In the genomic region with DNA sequence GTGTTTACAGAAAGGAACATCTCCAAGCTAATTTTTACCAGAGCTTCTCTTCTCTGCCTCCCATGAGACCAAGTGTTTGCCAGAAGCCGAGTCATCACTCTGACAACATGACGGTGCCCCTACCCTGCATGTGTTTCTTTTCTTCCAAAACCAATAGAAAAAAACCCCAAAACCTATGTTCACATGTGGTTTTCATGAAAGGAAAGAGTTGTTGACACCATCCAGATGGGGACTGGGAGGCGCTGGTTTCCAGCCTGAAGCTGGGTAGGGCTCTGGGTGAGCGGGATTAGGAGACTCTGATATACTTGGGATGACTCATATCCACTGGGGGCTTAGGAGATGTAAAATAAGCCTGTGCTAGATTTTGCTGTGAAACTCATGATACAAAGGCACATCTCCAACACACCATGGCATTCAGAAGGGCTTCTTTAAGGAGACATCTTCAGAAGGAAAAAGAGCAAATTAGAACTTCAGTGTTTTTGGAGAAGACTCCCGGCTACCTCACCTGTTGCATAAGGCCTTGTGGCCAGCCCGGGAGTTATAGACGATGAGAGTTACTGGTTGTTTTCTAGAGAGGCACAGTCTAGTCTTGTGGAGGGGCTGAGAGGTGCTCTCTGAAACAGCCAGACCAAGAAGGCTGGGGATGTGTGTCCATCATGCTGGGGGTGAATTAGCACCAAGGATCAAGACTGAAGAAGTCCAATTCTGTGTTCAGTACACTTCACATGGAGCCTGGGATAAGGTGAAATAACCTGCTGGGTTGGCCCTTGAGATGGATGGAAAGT, we compare ENCODE assay signal across 9 cellular contexts.
DNase-seq lines count a peak whose midpoint lies in the region; ATAC-seq and TF ChIP-seq lines count a peak whose summit lies in the region.
"Had no signal": no experiment of that assay in that cellular context is flagged by ENCODE, and none has a peak within 500 bp of the region (broad histone marks: within the 10 kb centered on the region; RNA-seq: fewer than 3 reads in every experiment).

No MANE protein-coding gene starts in this region.

- H2BK120ac ChIP-seq in mesenchymal stem cell (ENCODE audit: low read depth, low read length): no peak overlapping the region

- H3K18ac ChIP-seq in mesenchymal stem cell (ENCODE audit: low read depth in 1 of 2, low read length in 2 of 2): peak overlapping the region; percentile 15 to 68

- H3K27ac ChIP-seq in PC-3 (ENCODE audit: low read length) (peak overlapping the region; percentile 35), mesenchymal stem cell (ENCODE audit: low read length, poor library complexity, severe bottlenecking) (no peak overlapping the region)

- H2BK15ac ChIP-seq in mesenchymal stem cell (ENCODE audit: low read depth, poor library complexity, severe bottlenecking): no peak overlapping the region

- H3K79me2 ChIP-seq in PC-3 (ENCODE audit: low read length): no peaks in the 10 kb centered on the region

- no peak for TF ChIP-seq CTCF in PC-3 (conservative IDR thresholded peaks at IDR 0.05; ENCODE audit: low read depth, low read length)

- H3K9ac ChIP-seq in PC-3 (ENCODE audit: low read length) (no peak overlapping the region), mesenchymal stem cell (ENCODE audit: low read length) (peak overlapping the region; percentile 42)

- no peaks in the 10 kb centered on the region for H3K4me1 Mint-ChIP-seq in T-helper 17 cell

- H3K9me3 ChIP-seq in PC-3 (ENCODE audit: low read length) (no peaks in the 10 kb centered on the region), mesenchymal stem cell (ENCODE audit: control insufficient read depth, low read length) (no peaks in the 10 kb centered on the region), T-helper 17 cell (ENCODE audit: control insufficient read depth, low read length, poor library complexity, severe bottlenecking) (no peaks in the 10 kb centered on the region)

- H3K27ac Mint-ChIP-seq in T-helper 17 cell: no peak overlapping the region

- H4K91ac ChIP-seq in mesenchymal stem cell (ENCODE audit: low read length): peak overlapping the region; percentile 75

- H3K27me3 Mint-ChIP-seq in T-helper 17 cell: peaks cover 7% of the 10 kb centered on the region

- H2BK12ac ChIP-seq in mesenchymal stem cell (ENCODE audit: low read length in 2 of 2): peak overlapping the region; percentile 15 to 85

- no peak overlapping the region for H3K23ac ChIP-seq in mesenchymal stem cell (ENCODE audit: low read length in 2 of 2)

- H3K4me1 ChIP-seq in PC-3 (ENCODE audit: insufficient read depth, low read length) (peaks cover 24% of the 10 kb centered on the region), mesenchymal stem cell (ENCODE audit: control insufficient read depth, insufficient read depth, low read depth, low read length) (peaks cover 4% of the 10 kb centered on the region)

- WGBS in mesenchymal stem cell: 51% methylated on average over 6 of the region's 7 CpGs

- no peak overlapping the region for H3K14ac ChIP-seq in mesenchymal stem cell (ENCODE audit: low read length in 2 of 2)

- H3K4me3 Mint-ChIP-seq in T-helper 17 cell: no peak overlapping the region

- peak overlapping the region in 1 of 2 experiments; percentile 24 for H3K4ac ChIP-seq in mesenchymal stem cell (ENCODE audit: low read depth in 1 of 2, low read length in 2 of 2)

- no peaks in the 10 kb centered on the region for H3K79me1 ChIP-seq in mesenchymal stem cell (replicated peaks; ENCODE audit: low read length, poor library complexity, severe bottlenecking)

- no peaks in the 10 kb centered on the region for H4K20me1 ChIP-seq in PC-3 (ENCODE audit: low read length)

- H3K36me3 Mint-ChIP-seq in T-helper 17 cell (ENCODE audit: low read depth): no peaks in the 10 kb centered on the region

- peak overlapping the region; percentile 55 for H2AFZ ChIP-seq in PC-3 (ENCODE audit: low read length)
- no peak overlapping the region for H2AFZ ChIP-seq in mesenchymal stem cell (ENCODE audit: low read depth, low read length)

- no peak overlapping the region for H4K8ac ChIP-seq in mesenchymal stem cell (ENCODE audit: low read length)

- H3K9me2 ChIP-seq in PC-3 (replicated peaks; ENCODE audit: low read length): no peaks in the 10 kb centered on the region

- H3K27me3 ChIP-seq in PC-3 (ENCODE audit: low read length) (no peaks in the 10 kb centered on the region), mesenchymal stem cell (ENCODE audit: control insufficient read depth in 1 of 2, insufficient read depth in 1 of 2, low read length in 2 of 2) (no peaks in the 10 kb centered on the region)

- H3K4me3 ChIP-seq in PC-3 (ENCODE audit: low read length) (no peak overlapping the region), mesenchymal stem cell (ENCODE audit: insufficient read depth in 1 of 2, low read depth in 1 of 2, low read length in 2 of 2) (peak overlapping the region in 1 of 2 experiments; percentile 46)

- no peaks in the 10 kb centered on the region for H3F3A ChIP-seq in PC-3 (ENCODE audit: low read length, unreplicated experiment)

- H3K4me2 ChIP-seq in PC-3 (ENCODE audit: low read length): no peak overlapping the region
- no peak overlapping the region for H3K4me2 ChIP-seq in mesenchymal stem cell (ENCODE audit: low read length, poor library complexity, severe bottlenecking)

- ATAC-seq in GM18511 (IDR thresholded peaks at IDR 0.05; ENCODE audit: unreplicated experiment) (peak; percentile 56), PC-3 (no peak; the same call in 1 of the 2 replicates), T-helper 17 cell (no peak)
- ATAC-seq: Panc1 had no signal

- peak overlapping the region; percentile 26 for H2AK5ac ChIP-seq in mesenchymal stem cell (ENCODE audit: low read length, severe bottlenecking)

- BruUV-seq in PC-3 (replicated peaks; lab: Mats Ljungman, UMichigan): no TSS peak

- intact Hi-C loops in PC-3 (cut with micrococcal nuclease): no loop called here

- DNase-seq in GOT3 (lab: John Stamatoyannopoulos, UW) (peak; percentile 37), PC-3 (peak; percentile 43), mesenchymal stem cell (peak; percentile 72), NCI-H1436 (lab: John Stamatoyannopoulos, UW) (no peak), NCI-H1417 treated with DMSO at 0.1 percent for 48 hours (lab: John Stamatoyannopoulos, UW) (no peak), T-helper 17 cell (no peak), NCI-H524 treated with DMSO at 0.1 percent for 48 hours (lab: John Stamatoyannopoulos, UW) (no peak)

- no peaks in the 10 kb centered on the region for H3K36me3 ChIP-seq in PC-3 (ENCODE audit: low read depth, low read length)
- H3K36me3 ChIP-seq in mesenchymal stem cell (ENCODE audit: control insufficient read depth in 1 of 2, insufficient read depth in 2 of 2, low read depth in 1 of 2, low read length in 2 of 2): no peaks in the 10 kb centered on the region

- POLR2A ChIA-PET in PC-3 (lab: Charles Lee; ENCODE audit: unreplicated experiment): no interaction called here

- H2BK5ac ChIP-seq in mesenchymal stem cell (ENCODE audit: low read depth, low read length, poor library complexity, severe bottlenecking): no peak overlapping the region

- CTCF ChIA-PET in PC-3 (lab: Charles Lee): no interaction called here

Comparison
In these comparisons a context has a peak if more than half of its experiments do, and no peak if none do; other contexts are left out.
1. DNase-seq: peak in GOT3 (single experiment), PC-3 (single experiment) and mesenchymal stem cell (single experiment); none in NCI-H1436 (single experiment), NCI-H1417 treated with DMSO at 0.1 percent for 48 hours (single experiment), T-helper 17 cell (0 of 3) and NCI-H524 treated with DMSO at 0.1 percent for 48 hours (single experiment).